Comparison of ENCODE assay signal across 1 cellular context in the genomic region with DNA sequence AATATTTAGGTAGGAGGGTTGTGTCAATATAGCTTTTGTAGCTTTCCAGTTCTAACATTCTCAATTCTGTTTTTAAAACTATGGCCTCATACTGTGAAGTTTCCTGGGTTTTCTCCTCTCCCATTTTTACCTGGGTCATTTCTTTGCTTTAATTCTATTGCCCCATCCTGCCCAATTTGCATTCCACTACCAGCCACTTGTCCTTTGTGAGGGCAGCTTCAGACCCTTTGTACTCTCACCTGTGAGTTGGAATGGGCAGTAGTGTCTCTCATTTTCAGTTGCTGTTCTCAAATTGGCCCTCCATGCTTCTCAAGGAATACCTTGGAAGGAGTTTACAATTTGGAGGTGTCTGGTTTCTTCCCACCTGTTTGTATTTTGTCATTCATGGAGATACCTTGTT.
TF ChIP-seq lines count a peak whose summit lies in the region.

No MANE protein-coding gene starts in this region.

TF ChIP-seq in GM23338, 12 proteins besides CTCF, POLR2A, EP300 and RAD21 (continued from another document):
- TF ChIP-seq, protein P1, sequence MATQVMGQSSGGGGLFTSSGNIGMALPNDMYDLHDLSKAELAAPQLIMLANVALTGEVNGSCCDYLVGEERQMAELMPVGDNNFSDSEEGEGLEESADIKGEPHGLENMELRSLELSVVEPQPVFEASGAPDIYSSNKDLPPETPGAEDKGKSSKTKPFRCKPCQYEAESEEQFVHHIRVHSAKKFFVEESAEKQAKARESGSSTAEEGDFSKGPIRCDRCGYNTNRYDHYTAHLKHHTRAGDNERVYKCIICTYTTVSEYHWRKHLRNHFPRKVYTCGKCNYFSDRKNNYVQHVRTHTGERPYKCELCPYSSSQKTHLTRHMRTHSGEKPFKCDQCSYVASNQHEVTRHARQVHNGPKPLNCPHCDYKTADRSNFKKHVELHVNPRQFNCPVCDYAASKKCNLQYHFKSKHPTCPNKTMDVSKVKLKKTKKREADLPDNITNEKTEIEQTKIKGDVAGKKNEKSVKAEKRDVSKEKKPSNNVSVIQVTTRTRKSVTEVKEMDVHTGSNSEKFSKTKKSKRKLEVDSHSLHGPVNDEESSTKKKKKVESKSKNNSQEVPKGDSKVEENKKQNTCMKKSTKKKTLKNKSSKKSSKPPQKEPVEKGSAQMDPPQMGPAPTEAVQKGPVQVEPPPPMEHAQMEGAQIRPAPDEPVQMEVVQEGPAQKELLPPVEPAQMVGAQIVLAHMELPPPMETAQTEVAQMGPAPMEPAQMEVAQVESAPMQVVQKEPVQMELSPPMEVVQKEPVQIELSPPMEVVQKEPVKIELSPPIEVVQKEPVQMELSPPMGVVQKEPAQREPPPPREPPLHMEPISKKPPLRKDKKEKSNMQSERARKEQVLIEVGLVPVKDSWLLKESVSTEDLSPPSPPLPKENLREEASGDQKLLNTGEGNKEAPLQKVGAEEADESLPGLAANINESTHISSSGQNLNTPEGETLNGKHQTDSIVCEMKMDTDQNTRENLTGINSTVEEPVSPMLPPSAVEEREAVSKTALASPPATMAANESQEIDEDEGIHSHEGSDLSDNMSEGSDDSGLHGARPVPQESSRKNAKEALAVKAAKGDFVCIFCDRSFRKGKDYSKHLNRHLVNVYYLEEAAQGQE (IDR thresholded peaks at IDR 0.05; ENCODE audit: unreplicated experiment): no peak
- TF ChIP-seq EZH2phosphoT487 (IDR thresholded peaks at IDR 0.05; ENCODE audit: unreplicated experiment): no peak
- no peak for TF ChIP-seq CREB1 (CRISPR knock-in tag; IDR thresholded peaks at IDR 0.05; ENCODE audit: low read depth)
- TF ChIP-seq, protein P2, sequence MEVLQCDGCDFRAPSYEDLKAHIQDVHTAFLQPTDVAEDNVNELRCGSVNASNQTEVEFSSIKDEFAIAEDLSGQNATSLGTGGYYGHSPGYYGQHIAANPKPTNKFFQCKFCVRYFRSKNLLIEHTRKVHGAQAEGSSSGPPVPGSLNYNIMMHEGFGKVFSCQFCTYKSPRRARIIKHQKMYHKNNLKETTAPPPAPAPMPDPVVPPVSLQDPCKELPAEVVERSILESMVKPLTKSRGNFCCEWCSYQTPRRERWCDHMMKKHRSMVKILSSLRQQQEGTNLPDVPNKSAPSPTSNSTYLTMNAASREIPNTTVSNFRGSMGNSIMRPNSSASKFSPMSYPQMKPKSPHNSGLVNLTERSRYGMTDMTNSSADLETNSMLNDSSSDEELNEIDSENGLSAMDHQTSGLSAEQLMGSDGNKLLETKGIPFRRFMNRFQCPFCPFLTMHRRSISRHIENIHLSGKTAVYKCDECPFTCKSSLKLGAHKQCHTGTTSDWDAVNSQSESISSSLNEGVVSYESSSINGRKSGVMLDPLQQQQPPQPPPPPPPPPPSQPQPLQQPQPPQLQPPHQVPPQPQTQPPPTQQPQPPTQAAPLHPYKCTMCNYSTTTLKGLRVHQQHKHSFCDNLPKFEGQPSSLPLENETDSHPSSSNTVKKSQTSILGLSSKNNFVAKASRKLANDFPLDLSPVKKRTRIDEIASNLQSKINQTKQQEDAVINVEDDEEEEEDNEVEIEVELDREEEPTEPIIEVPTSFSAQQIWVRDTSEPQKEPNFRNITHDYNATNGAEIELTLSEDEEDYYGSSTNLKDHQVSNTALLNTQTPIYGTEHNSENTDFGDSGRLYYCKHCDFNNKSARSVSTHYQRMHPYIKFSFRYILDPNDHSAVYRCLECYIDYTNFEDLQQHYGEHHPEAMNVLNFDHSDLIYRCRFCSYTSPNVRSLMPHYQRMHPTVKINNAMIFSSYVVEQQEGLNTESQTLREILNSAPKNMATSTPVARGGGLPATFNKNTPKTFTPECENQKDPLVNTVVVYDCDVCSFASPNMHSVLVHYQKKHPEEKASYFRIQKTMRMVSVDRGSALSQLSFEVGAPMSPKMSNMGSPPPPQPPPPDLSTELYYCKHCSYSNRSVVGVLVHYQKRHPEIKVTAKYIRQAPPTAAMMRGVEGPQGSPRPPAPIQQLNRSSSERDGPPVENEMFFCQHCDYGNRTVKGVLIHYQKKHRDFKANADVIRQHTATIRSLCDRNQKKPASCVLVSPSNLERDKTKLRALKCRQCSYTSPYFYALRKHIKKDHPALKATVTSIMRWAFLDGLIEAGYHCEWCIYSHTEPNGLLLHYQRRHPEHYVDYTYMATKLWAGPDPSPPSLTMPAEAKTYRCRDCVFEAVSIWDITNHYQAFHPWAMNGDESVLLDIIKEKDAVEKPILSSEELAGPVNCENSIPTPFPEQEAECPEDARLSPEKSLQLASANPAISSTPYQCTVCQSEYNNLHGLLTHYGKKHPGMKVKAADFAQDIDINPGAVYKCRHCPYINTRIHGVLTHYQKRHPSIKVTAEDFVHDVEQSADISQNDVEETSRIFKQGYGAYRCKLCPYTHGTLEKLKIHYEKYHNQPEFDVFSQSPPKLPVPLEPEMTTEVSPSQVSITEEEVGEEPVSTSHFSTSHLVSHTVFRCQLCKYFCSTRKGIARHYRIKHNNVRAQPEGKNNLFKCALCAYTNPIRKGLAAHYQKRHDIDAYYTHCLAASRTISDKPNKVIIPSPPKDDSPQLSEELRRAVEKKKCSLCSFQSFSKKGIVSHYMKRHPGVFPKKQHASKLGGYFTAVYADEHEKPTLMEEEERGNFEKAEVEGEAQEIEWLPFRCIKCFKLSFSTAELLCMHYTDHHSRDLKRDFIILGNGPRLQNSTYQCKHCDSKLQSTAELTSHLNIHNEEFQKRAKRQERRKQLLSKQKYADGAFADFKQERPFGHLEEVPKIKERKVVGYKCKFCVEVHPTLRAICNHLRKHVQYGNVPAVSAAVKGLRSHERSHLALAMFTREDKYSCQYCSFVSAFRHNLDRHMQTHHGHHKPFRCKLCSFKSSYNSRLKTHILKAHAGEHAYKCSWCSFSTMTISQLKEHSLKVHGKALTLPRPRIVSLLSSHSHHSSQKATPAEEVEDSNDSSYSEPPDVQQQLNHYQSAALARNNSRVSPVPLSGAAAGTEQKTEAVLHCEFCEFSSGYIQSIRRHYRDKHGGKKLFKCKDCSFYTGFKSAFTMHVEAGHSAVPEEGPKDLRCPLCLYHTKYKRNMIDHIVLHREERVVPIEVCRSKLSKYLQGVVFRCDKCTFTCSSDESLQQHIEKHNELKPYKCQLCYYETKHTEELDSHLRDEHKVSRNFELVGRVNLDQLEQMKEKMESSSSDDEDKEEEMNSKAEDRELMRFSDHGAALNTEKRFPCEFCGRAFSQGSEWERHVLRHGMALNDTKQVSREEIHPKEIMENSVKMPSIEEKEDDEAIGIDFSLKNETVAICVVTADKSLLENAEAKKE (CRISPR knock-in tag; IDR thresholded peaks at IDR 0.05): peak; percentile 99
- no peak for TF ChIP-seq EZH2 (IDR thresholded peaks at IDR 0.05; ENCODE audit: low read depth, unreplicated experiment)
- TF ChIP-seq NANOG (IDR thresholded peaks at IDR 0.05; ENCODE audit: borderline replicate concordance): peak; percentile 91
- TF ChIP-seq POLR2AphosphoS5 (IDR thresholded peaks at IDR 0.05; ENCODE audit: low read depth): 0 out of 2 replicates have a peak, but pooled peaks have one; percentile 23
- TF ChIP-seq JUNB (IDR thresholded peaks at IDR 0.05; ENCODE audit: unreplicated experiment): no peak
- TF ChIP-seq ZNF114 (CRISPR knock-in tag; IDR thresholded peaks at IDR 0.05): peak; percentile 75; the same call in 1 of the 2 replicates
